10 cellular contexts compared by ENCODE assay signal in the genomic region with DNA sequence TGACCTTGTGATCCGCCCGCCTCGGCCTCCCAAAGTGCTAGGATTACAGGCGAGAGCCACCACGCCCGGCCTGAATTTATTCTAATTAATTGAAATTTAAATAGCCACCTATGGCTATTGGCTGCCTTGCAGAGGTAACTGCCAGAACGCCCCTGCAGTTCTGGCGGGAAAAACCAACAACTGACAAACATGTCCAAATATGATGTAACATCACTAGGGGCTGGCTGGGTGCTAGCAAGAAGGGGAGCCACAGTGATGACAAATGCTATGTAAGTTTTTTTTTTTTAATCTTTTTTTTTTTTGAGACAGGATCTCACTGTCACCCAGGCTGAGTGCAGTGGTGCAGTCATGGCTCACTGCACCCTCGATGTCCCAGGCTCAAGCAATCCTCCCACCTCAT. TPM values are rescaled to one million over a fixed set of nuclear protein-coding genes. Genes with fewer than 3 reads are reported as not detected.
A peak's percentile ranks its signal among the peaks of the same experiment; 100 is the strongest.
DNase-seq lines count a peak whose midpoint lies in the region; ATAC-seq, FAIRE-seq and TF ChIP-seq lines count a peak whose summit lies in the region.
"Had no signal": no experiment of that assay in that cellular context is flagged by ENCODE, and none has a peak within 500 bp of the region (broad histone marks: within the 10 kb centered on the region; RNA-seq: fewer than 3 reads in every experiment).

No MANE protein-coding gene starts in this region.

- H4K20me1 ChIP-seq in BLaER1 (no peaks in the 10 kb centered on the region), Karpas-422 (ENCODE audit: insufficient read depth, low read depth, low read length) (no peaks in the 10 kb centered on the region), OCI-LY1 (ENCODE audit: insufficient read depth, low read length) (no peaks in the 10 kb centered on the region), K562 (replicated peaks; ENCODE audit: control insufficient read depth, insufficient read depth, low read length) (0 out of 2 replicates have a peak, but pooled peaks cover 2% of the 10 kb centered on the region)

- H3K27me3 Mint-ChIP-seq in type B pancreatic cell: no peaks in the 10 kb centered on the region

- H3K79me2 ChIP-seq in Karpas-422 (ENCODE audit: low read length) (no peaks in the 10 kb centered on the region), OCI-LY1 (ENCODE audit: insufficient read depth, low read length) (no peaks in the 10 kb centered on the region), K562 (ENCODE audit: control insufficient read depth, insufficient read depth, low read length) (no peaks in the 10 kb centered on the region)

- H3K27ac Mint-ChIP-seq in type B pancreatic cell: no peak overlapping the region
- H3K27ac Mint-ChIP-seq: GM23338, H9 had no signal

- H3K4me1 ChIP-seq in BLaER1 (peaks cover 50% of the 10 kb centered on the region), Karpas-422 (ENCODE audit: low read length) (peaks cover 53% of the 10 kb centered on the region), OCI-LY1 (ENCODE audit: insufficient read depth, low read length, severe bottlenecking) (peaks cover 24% of the 10 kb centered on the region), K562 (replicated peaks in 1 of 2; ENCODE audit: control insufficient read depth in 2 of 2, insufficient read depth in 2 of 2, low read length in 2 of 2) (peaks cover 8 to 11% of the 10 kb centered on the region in 2 experiments; a peak in 3 of 5 replicates)

- in situ Hi-C loops in K562 (cut with MboI): no loop called here

- no peak overlapping the region for H3K4me3 Mint-ChIP-seq in type B pancreatic cell
- H3K4me3 Mint-ChIP-seq: GM23338, H9 had no signal

- peaks cover 8% of the 10 kb centered on the region for H3K9me3 Mint-ChIP-seq in type B pancreatic cell

- BruUV-seq in K562 (replicated peaks; lab: Mats Ljungman, UMichigan): TSS peak; percentile 28

- H3K9me1 ChIP-seq in K562 (ENCODE audit: control insufficient read depth, insufficient read depth, low read length): no peaks in the 10 kb centered on the region

- POLR2A ChIA-PET in K562 (lab: Yijun Ruan, JAX): no interaction called here

- CTCF ChIA-PET in K562 (lab: Yijun Ruan, JAX; ENCODE audit: low intra/inter-chr PET ratio): no interaction called here

- intact Hi-C loops in K562 (cut with micrococcal nuclease) (no loop called here), head of caudate nucleus (cut with DNase I) (no loop called here)

- H3K9me2 ChIP-seq in Karpas-422 (replicated peaks; ENCODE audit: insufficient read depth, low read length) (no peaks in the 10 kb centered on the region), OCI-LY1 (ENCODE audit: low read depth, low read length) (no peaks in the 10 kb centered on the region)

- no peak for TF ChIP-seq POLR2A in K562 (conservative IDR thresholded peaks at IDR 0.05)

- no peaks in the 10 kb centered on the region; the same call in 1 of the 2 replicates for H3F3A ChIP-seq in OCI-LY1 (ENCODE audit: insufficient read depth, low read length)

- no peak for TF ChIP-seq EP300 in K562 (IDR thresholded peaks at IDR 0.05; ENCODE audit: low read length)

- no peak for TF ChIP-seq RAD21 in K562 (CRISPR knock-in tag; conservative IDR thresholded peaks at IDR 0.05 in 1 of 2, IDR thresholded peaks at IDR 0.05 in 1 of 2)

- H3K4me2 ChIP-seq in BLaER1 (peak overlapping the region; percentile 9; the same call in 1 of the 2 replicates), Karpas-422 (ENCODE audit: low read depth, low read length, poor library complexity, severe bottlenecking) (peak overlapping the region; percentile 15), OCI-LY1 (ENCODE audit: low read length) (no peak overlapping the region), K562 (ENCODE audit: insufficient read depth, low read length) (no peak overlapping the region)
- H3K4me2 ChIP-seq: GM23338 had no signal

- H3K27ac ChIP-seq in BLaER1 (0 out of 2 replicates have a peak overlapping the region, but pooled peaks have one; percentile 30), Karpas-422 (ENCODE audit: low read length) (peak overlapping the region; percentile 100), OCI-LY1 (ENCODE audit: low read depth, low read length, poor library complexity, severe bottlenecking) (peak overlapping the region; percentile 88), K562 (ENCODE audit: extremely low read depth, low read depth, low read length) (no peak overlapping the region)

- H3K9ac ChIP-seq in BLaER1: no peak overlapping the region
- 0 out of 2 replicates have a peak overlapping the region, but pooled peaks have one; percentile 16 for H3K9ac ChIP-seq in Karpas-422 (ENCODE audit: low read length)
- H3K9ac ChIP-seq in OCI-LY1 (ENCODE audit: low read length): no peak overlapping the region
- H3K9ac ChIP-seq in K562 (ENCODE audit: insufficient read depth in 1 of 2, low read depth in 2 of 2, low read length in 2 of 2): no peak overlapping the region

- H3K36me3 Mint-ChIP-seq in type B pancreatic cell: peaks cover 29% of the 10 kb centered on the region

- no peaks in the 10 kb centered on the region for H3K4me1 Mint-ChIP-seq in type B pancreatic cell (ENCODE audit: unreplicated experiment)
- H3K4me1 Mint-ChIP-seq: GM23338, H9 had no signal

- peaks cover 33% of the 10 kb centered on the region for H3K9me3 ChIP-seq in BLaER1
- peaks cover 9% of the 10 kb centered on the region; the same call in 1 of the 2 replicates for H3K9me3 ChIP-seq in Karpas-422 (ENCODE audit: low read length)
- peaks cover 8% of the 10 kb centered on the region for H3K9me3 ChIP-seq in OCI-LY1 (ENCODE audit: low read length)
- no peaks in the 10 kb centered on the region; the same call in 1 of the 2 replicates for H3K9me3 ChIP-seq in K562 (replicated peaks; ENCODE audit: control insufficient read depth, insufficient read depth, low read depth, low read length)

- H2AFZ ChIP-seq in Karpas-422 (ENCODE audit: low read length) (no peak overlapping the region), OCI-LY1 (ENCODE audit: low read length) (no peak overlapping the region), K562 (ENCODE audit: low read depth, low read length) (no peak overlapping the region)
- H2AFZ ChIP-seq: GM23338 had no signal

- H3K36me3 ChIP-seq in BLaER1 (peaks cover 61% of the 10 kb centered on the region), Karpas-422 (ENCODE audit: insufficient read depth, low read length) (peaks cover 29% of the 10 kb centered on the region), OCI-LY1 (ENCODE audit: insufficient read depth, low read length) (peaks cover 18% of the 10 kb centered on the region), K562 (ENCODE audit: control insufficient read depth, insufficient read depth, low read length) (no peaks in the 10 kb centered on the region)

- no peak overlapping the region for H3K4me3 ChIP-seq in BLaER1
- H3K4me3 ChIP-seq in Karpas-422 (ENCODE audit: low read length): no peak overlapping the region
- no peak overlapping the region for H3K4me3 ChIP-seq in OCI-LY1 (ENCODE audit: low read depth, low read length, poor library complexity, severe bottlenecking)
- H3K4me3 ChIP-seq in K562: no peak overlapping the region
- H3K4me3 ChIP-seq: GM23338 had no signal

- TF ChIP-seq CTCF in OCI-LY1 (IDR thresholded peaks at IDR 0.05; ENCODE audit: low read length) (no peak), K562 (IDR thresholded peaks at IDR 0.05 in 2 of 3, conservative IDR thresholded peaks at IDR 0.05 in 1 of 3; ENCODE audit: insufficient read depth in 2 of 3, low read depth in 1 of 3, low read length in 3 of 3) (no peak), type B pancreatic cell (conservative IDR thresholded peaks at IDR 0.05) (no peak)

- no peak for ATAC-seq in K562

- H3K27me3 ChIP-seq in BLaER1 (no peaks in the 10 kb centered on the region), Karpas-422 (ENCODE audit: low read length) (no peaks in the 10 kb centered on the region), OCI-LY1 (ENCODE audit: insufficient read depth, low read length) (no peaks in the 10 kb centered on the region), K562 (ENCODE audit: control insufficient read depth in 2 of 2, insufficient read depth in 2 of 2, low read length in 2 of 2) (no peaks in the 10 kb centered on the region)

- FAIRE-seq in K562 (lab: Jason Lieb, UNC): no peak

- DNase-seq in Karpas-422 (peak; percentile 71), K562 (ENCODE audit: extremely low read depth in 1 of 4, low spot score in 3 of 4) (no peak), type B pancreatic cell (ENCODE audit: extremely low spot score, unreplicated experiment) (no peak), NCI-H187 treated with DMSO at 0.1 percent for 48 hours (lab: John Stamatoyannopoulos, UW) (no peak), head of caudate nucleus (no peak)
- DNase-seq: DMS 273 treated with DMSO at 0.1 percent for 48 hours, H9 had no signal

- 84% methylated on average over 6 of the region's 9 CpGs for WGBS in K562 (ENCODE audit: insufficient coverage, low coverage, missing lambda C conversion rate)

RNA-seq across cellular contexts. Expression of a gene that starts 12.9 kb away (rescaled TPM):
- 2.3 and 6.2 TPM in 2 replicates for total RNA-seq in Karpas-422 (2014; rRNA removed; shearing (Covaris generic); ENCODE audit: low replicate concordance)
- 0.35 and 0.74 TPM in 2 replicates for total RNA-seq in K562 (2011; cell fraction: chromatin; rRNA removed; ENCODE audit: low replicate concordance)
- 0.53 and 1.0 TPM in 2 replicates for total RNA-seq in K562 (2011; cell fraction: nucleolus; rRNA removed)
- total RNA-seq in K562 (2011; cell fraction: nucleoplasm; rRNA removed): 0.29 and 1.9 TPM in 2 replicates
- total RNA-seq in K562 (2014; rRNA removed): 0.50 and 0.73 TPM in 2 replicates
- 0.11 and 0.13 TPM in 2 replicates for total RNA-seq in K562 (2014; rRNA removed; fragmentation: Illumina TruSeq; extraction: Trizol)
- 0.11 and 0.36 TPM in 2 replicates for total RNA-seq in K562 (2015; rRNA removed; fragmentation: Illumina TruSeq; extraction: Trizol)
- 1.4 TPM in 2 replicates for total RNA-seq in K562 (2021)
- 0.06 and 0.09 TPM in 2 replicates for polyA plus RNA-seq in K562 (2011; rRNA removed)
- 0.21 and 0.57 TPM in 2 replicates for polyA plus RNA-seq in K562 (2011; cell fraction: cytosol; rRNA removed)
- polyA plus RNA-seq in K562 (2011; cell fraction: nucleus; rRNA removed): 0.15 and 0.51 TPM in 2 replicates
- 1.8 and 2.8 TPM in 2 replicates for polyA plus RNA-seq in K562 (2012)
- 0.33 and 0.58 TPM in 2 replicates for polyA plus RNA-seq in K562 (2014; fragmentation: Illumina TruSeq; extraction: Trizol)
- under 1 TPM in 1 of 2 experiments, not detected in 1; 0.04 TPM for polyA plus RNA-seq in K562 (2014; fragmentation: Nextera tagmentation; extraction: Ambion mirVana)
- 0.82 and 0.94 TPM in 2 replicates for polyA plus RNA-seq in K562 (2014; rRNA removed)
- 0.09 and 0.11 TPM in 2 replicates for polyA minus RNA-seq in K562 (2011; rRNA and poly(A)+ RNA removed)
- 0.73 and 1.7 TPM in 2 replicates for polyA minus RNA-seq in K562 (2011; cell fraction: cytosol; rRNA and poly(A)+ RNA removed)
- 0.40 and 0.44 TPM in 2 replicates for polyA minus RNA-seq in K562 (2011; cell fraction: nucleus; rRNA and poly(A)+ RNA removed)
- 6.7 and 10.7 TPM in 2 replicates for total RNA-seq in type B pancreatic cell (ENCODE audit: low replicate concordance)

RNA-seq across cellular contexts. Expression of a gene that starts 13.2 kb away (rescaled TPM):
- 50.1 and 95.1 TPM in 2 replicates for total RNA-seq in Karpas-422 (2014; rRNA removed; shearing (Covaris generic); ENCODE audit: low replicate concordance)
- 141 and 259 TPM in 2 replicates for total RNA-seq in K562 (2011; cell fraction: chromatin; rRNA removed; ENCODE audit: low replicate concordance)
- 126 and 137 TPM in 2 replicates for total RNA-seq in K562 (2011; cell fraction: nucleolus; rRNA removed)
- total RNA-seq in K562 (2011; cell fraction: nucleoplasm; rRNA removed): 101 and 111 TPM in 2 replicates
- total RNA-seq in K562 (2014; rRNA removed) (111 and 114 TPM in 2 replicates), K562 (2014; rRNA removed; fragmentation: Illumina TruSeq; extraction: Trizol) (50.7 and 65.3 TPM in 2 replicates), K562 (2015; rRNA removed; fragmentation: Illumina TruSeq; extraction: Trizol) (70.4 and 75.5 TPM in 2 replicates), K562 (2021) (83.0 and 87.6 TPM in 2 replicates), type B pancreatic cell (ENCODE audit: low replicate concordance) (48.4 and 84.9 TPM in 2 replicates)
- polyA plus RNA-seq in K562 (2011; rRNA removed) (49.9 and 74.6 TPM in 2 replicates), K562 (2014; fragmentation: Illumina TruSeq; extraction: Trizol) (71.1 and 75.8 TPM in 2 replicates), K562 (2014; fragmentation: Nextera tagmentation; extraction: Ambion mirVana) (10 to 100 TPM in 1 of 2 experiments, 1 to 10 TPM in 1; 9.6 to 11.0 TPM), K562 (2014; rRNA removed) (82.1 and 101 TPM in 2 replicates)
- 47.6 and 48.1 TPM in 2 replicates for polyA plus RNA-seq in K562 (2011; cell fraction: cytosol; rRNA removed)
- 197 and 264 TPM in 2 replicates for polyA plus RNA-seq in K562 (2011; cell fraction: nucleus; rRNA removed)
- 97.1 and 97.7 TPM in 2 replicates for polyA plus RNA-seq in K562 (2012)
- polyA minus RNA-seq in K562 (2011; rRNA and poly(A)+ RNA removed): 59.9 and 62.9 TPM in 2 replicates
- polyA minus RNA-seq in K562 (2011; cell fraction: cytosol; rRNA and poly(A)+ RNA removed): 33.3 and 44.0 TPM in 2 replicates
- 75.4 and 82.3 TPM in 2 replicates for polyA minus RNA-seq in K562 (2011; cell fraction: nucleus; rRNA and poly(A)+ RNA removed)

Comparison
In these comparisons a context has a peak if more than half of its experiments do, and no peak if none do; other contexts are left out.
1. H3K4me2 ChIP-seq: peak in BLaER1 (single experiment) and Karpas-422 (single experiment); none in OCI-LY1 (single experiment) and K562 (single experiment).